ENCODE assay signal across 1 cellular context in the genomic region with DNA sequence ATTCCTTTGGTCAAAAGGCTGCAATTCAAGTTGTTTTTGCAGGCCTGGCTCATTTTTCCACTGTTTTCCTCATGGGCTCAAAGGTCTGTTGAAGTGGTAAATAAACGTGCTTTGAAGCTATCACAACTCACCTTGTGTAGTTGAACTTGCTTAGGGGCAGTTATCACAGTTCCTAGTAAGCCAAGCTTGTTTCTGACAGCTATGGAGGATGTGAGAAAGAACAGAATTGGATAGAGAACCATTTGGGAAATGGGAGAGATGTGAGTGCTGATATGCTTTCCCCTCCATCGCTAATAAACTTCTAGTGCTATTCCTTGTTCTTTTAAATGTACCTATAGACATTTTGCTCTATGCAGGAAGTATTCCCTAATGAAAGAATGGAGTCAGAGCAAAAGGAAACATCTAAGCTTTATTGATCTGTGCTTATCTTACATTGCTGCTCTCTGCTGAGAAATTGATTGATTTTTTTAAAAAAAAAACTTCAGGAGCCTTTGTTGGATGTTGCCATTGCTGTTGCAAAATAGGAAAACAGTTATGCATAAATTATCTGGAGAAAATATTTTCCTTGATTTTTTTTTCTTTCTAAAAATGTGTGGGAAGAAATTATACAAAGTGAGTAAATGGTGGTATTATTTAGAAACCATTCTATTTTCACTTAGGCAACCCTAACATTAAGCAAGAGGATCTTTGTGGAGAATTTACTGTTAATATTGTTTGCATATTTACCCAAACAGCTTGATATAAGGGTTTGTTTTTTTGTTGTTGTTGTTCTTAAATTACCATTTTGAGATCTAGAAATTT.
A peak's percentile ranks its signal among the peaks of the same experiment; 100 is the strongest.
TF ChIP-seq lines count a peak whose summit lies in the region.

No MANE protein-coding gene starts in this region.

TF ChIP-seq in HepG2, 621 proteins besides CTCF, POLR2A, EP300 and RAD21 (continued from another document):
- TF ChIP-seq HNF4G (IDR thresholded peaks at IDR 0.05; ENCODE audit: borderline replicate concordance, low read depth, low read length) (peak; percentile 92), HNF4G (CRISPR knock-in tag; IDR thresholded peaks at IDR 0.05; ENCODE audit: borderline replicate concordance, low read depth) (peak; percentile 83; the same call in 1 of the 2 replicates), ZNF414 (CRISPR knock-in tag; IDR thresholded peaks at IDR 0.05) (no peak), RFX5 (IDR thresholded peaks at IDR 0.05; ENCODE audit: low read depth, low read length) (no peak), NONO (IDR thresholded peaks at IDR 0.05) (no peak), NONO (CRISPR knock-in tag; conservative IDR thresholded peaks at IDR 0.05) (peak; percentile 40; the same call in 1 of the 2 replicates), TGIF2 (CRISPR knock-in tag; IDR thresholded peaks at IDR 0.05) (0 out of 2 replicates have a peak, but pooled peaks have one; percentile 45), ZNF644 (CRISPR knock-in tag; IDR thresholded peaks at IDR 0.05; ENCODE audit: low read depth) (peak; percentile 86), PHF21A (CRISPR knock-in tag; IDR thresholded peaks at IDR 0.05) (peak; percentile 61), MIXL1 (CRISPR knock-in tag; IDR thresholded peaks at IDR 0.05) (peak; percentile 81), DR1 (CRISPR knock-in tag; IDR thresholded peaks at IDR 0.05) (no peak), MEIS1 (CRISPR knock-in tag; IDR thresholded peaks at IDR 0.05; ENCODE audit: borderline replicate concordance) (0 out of 2 replicates have a peak, but pooled peaks have one; percentile 31), TARDBP (CRISPR knock-in tag; IDR thresholded peaks at IDR 0.05) (peak; percentile 25; the same call in 1 of the 2 replicates), SAP130 (CRISPR knock-in tag; IDR thresholded peaks at IDR 0.05; ENCODE audit: low read depth) (peak; percentile 84), FOXA1 (IDR thresholded peaks at IDR 0.05) (no peak), FOXA1 (CRISPR knock-in tag; IDR thresholded peaks at IDR 0.05) (peak; percentile 83), ZNF30 (CRISPR knock-in tag; IDR thresholded peaks at IDR 0.05) (no peak), SPEN (CRISPR knock-in tag; IDR thresholded peaks at IDR 0.05; ENCODE audit: low read depth) (peak; percentile 39; the same call in 1 of the 2 replicates), ELF1 (CRISPR knock-in tag; IDR thresholded peaks at IDR 0.05) (no peak; the same call in 1 of the 2 replicates), ZNF547 (CRISPR knock-in tag; IDR thresholded peaks at IDR 0.05) (no peak), FOXP4 (CRISPR knock-in tag; IDR thresholded peaks at IDR 0.05) (peak; percentile 95), ZBTB7A (CRISPR knock-in tag; IDR thresholded peaks at IDR 0.05) (no peak), NCOR1 (IDR thresholded peaks at IDR 0.05; ENCODE audit: borderline replicate concordance, low read length) (peak; percentile 82; the same call in 1 of the 2 replicates), ZNF674 (CRISPR knock-in tag; IDR thresholded peaks at IDR 0.05; ENCODE audit: low read depth) (no peak), DPF2 (CRISPR knock-in tag; IDR thresholded peaks at IDR 0.05; ENCODE audit: borderline replicate concordance, low read depth) (peak; percentile 82), BCL3 (CRISPR knock-in tag; IDR thresholded peaks at IDR 0.05) (no peak), HDAC1 (CRISPR knock-in tag; IDR thresholded peaks at IDR 0.05) (peak; percentile 49; the same call in 1 of the 2 replicates), PRDM15 (CRISPR knock-in tag; IDR thresholded peaks at IDR 0.05) (no peak), ZSCAN30 (CRISPR knock-in tag; IDR thresholded peaks at IDR 0.05) (no peak), MIER3 (CRISPR knock-in tag; IDR thresholded peaks at IDR 0.05; ENCODE audit: borderline replicate concordance) (peak; percentile 62; the same call in 1 of the 2 replicates)
- TF ChIP-seq, protein P1, sequence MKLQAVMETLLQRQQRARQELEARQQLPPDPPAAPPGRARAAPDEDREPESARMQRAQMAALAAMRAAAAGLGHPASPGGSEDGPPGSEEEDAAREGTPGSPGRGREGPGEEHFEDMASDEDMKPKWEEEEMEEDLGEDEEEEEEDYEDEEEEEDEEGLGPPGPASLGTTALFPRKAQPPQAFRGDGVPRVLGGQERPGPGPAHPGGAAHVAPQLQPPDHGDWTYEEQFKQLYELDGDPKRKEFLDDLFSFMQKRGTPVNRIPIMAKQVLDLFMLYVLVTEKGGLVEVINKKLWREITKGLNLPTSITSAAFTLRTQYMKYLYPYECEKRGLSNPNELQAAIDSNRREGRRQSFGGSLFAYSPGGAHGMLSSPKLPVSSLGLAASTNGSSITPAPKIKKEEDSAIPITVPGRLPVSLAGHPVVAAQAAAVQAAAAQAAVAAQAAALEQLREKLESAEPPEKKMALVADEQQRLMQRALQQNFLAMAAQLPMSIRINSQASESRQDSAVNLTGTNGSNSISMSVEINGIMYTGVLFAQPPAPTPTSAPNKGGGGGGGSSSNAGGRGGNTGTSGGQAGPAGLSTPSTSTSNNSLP (IDR thresholded peaks at IDR 0.05; ENCODE audit: low read depth, low read length) = peak; percentile 67; the same call in 1 of the 2 replicates
- TF ChIP-seq, protein P2, sequence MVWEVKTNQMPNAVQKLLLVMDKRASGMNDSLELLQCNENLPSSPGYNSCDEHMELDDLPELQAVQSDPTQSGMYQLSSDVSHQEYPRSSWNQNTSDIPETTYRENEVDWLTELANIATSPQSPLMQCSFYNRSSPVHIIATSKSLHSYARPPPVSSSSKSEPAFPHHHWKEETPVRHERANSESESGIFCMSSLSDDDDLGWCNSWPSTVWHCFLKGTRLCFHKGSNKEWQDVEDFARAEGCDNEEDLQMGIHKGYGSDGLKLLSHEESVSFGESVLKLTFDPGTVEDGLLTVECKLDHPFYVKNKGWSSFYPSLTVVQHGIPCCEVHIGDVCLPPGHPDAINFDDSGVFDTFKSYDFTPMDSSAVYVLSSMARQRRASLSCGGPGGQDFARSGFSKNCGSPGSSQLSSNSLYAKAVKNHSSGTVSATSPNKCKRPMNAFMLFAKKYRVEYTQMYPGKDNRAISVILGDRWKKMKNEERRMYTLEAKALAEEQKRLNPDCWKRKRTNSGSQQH (CRISPR knock-in tag; IDR thresholded peaks at IDR 0.05; ENCODE audit: low read depth) = no peak
- TF ChIP-seq, protein P3, sequence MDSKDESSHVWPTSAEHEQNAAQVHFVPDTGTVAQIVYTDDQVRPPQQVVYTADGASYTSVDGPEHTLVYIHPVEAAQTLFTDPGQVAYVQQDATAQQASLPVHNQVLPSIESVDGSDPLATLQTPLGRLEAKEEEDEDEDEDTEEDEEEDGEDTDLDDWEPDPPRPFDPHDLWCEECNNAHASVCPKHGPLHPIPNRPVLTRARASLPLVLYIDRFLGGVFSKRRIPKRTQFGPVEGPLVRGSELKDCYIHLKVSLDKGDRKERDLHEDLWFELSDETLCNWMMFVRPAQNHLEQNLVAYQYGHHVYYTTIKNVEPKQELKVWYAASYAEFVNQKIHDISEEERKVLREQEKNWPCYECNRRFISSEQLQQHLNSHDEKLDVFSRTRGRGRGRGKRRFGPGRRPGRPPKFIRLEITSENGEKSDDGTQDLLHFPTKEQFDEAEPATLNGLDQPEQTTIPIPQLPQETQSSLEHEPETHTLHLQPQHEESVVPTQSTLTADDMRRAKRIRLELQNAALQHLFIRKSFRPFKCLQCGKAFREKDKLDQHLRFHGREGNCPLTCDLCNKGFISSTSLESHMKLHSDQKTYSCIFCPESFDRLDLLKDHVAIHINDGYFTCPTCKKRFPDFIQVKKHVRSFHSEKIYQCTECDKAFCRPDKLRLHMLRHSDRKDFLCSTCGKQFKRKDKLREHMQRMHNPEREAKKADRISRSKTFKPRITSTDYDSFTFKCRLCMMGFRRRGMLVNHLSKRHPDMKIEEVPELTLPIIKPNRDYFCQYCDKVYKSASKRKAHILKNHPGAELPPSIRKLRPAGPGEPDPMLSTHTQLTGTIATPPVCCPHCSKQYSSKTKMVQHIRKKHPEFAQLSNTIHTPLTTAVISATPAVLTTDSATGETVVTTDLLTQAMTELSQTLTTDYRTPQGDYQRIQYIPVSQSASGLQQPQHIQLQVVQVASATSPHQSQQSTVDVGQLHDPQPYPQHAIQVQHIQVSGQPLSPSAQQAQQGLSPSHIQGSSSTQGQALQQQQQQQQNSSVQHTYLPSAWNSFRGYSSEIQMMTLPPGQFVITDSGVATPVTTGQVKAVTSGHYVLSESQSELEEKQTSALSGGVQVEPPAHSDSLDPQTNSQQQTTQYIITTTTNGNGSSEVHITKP (CRISPR knock-in tag; IDR thresholded peaks at IDR 0.05; ENCODE audit: low read depth) = no peak
